ENCODE assay signal across 8 cellular contexts in the genomic region with DNA sequence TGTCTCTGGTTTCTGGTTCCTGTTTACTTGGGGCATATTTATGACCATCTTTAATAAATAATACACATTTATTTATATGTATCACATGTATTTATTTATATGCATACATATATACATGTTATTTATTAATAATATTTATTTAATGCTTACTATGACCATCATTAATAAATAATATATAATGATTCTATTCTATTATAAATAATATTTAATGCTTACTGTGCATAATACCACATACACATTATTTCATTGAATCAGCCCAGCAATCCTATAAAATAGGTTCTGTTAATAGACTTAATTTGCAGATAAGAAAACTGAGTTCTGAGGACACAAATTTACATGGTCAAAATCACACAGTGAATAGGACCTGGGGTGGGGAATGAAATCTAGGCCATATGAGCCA. TPM values are rescaled to one million over a fixed set of nuclear protein-coding genes. Genes with fewer than 3 reads are reported as not detected.
"Had no signal": no experiment of that assay in that cellular context is flagged by ENCODE, and none has a peak within 500 bp of the region (broad histone marks: within the 10 kb centered on the region; RNA-seq: fewer than 3 reads in every experiment).

No MANE protein-coding gene starts in this region.

- H3K4me3 Mint-ChIP-seq: GM23338, H9, IgD-negative memory B cell had no signal

- DNase-seq: H9, HCEC 1CT, KG1 had no signal

- H3K27ac ChIP-seq: HL-60 had no signal

- H3K9me3 Mint-ChIP-seq: GM23338, H9, IgD-negative memory B cell had no signal

- H3K27ac Mint-ChIP-seq: GM23338, H9, IgD-negative memory B cell had no signal

- H3K4me3 ChIP-seq: GM23338 had no signal

- ATAC-seq: GM23338 had no signal

- FAIRE-seq: H1, H54 had no signal

- H3K4me2 ChIP-seq: GM23338 had no signal

- H3K4me1 Mint-ChIP-seq: GM23338, H9, IgD-negative memory B cell had no signal

RNA-seq across cellular contexts. Expression of gene ACTBL2, which starts 24.2 kb away (rescaled TPM):
- total RNA-seq: GM23338, H1, H9 had no signal
- polyA plus RNA-seq: GM23338, H1, IgD-negative memory B cell had no signal
